In the genomic region with DNA sequence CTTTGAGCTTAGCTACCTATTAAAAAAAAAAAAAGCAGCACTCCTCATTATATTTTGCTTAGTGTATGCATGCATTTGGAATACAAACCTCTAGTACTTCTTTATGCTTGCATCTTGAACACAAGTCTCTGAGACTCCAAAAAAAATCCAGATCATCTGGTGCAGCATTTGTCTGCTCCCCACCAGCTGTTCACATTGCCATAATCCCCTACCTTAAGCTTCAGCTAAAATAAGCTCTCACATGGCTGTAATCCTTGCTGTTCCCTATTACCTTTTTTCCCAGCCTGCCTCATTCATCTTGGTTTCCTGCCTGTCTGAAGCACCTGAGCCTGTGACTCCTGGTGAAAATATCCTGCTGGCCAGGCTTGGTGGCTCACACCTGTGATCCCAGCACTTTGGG, we compare ENCODE assay signal across 28 cellular contexts. TPM values are rescaled to one million over a fixed set of nuclear protein-coding genes. Genes with fewer than 3 reads are reported as not detected.
DNase-seq lines count a peak whose midpoint lies in the region; ATAC-seq and TF ChIP-seq lines count a peak whose summit lies in the region.
"Had no signal": no experiment of that assay in that cellular context is flagged by ENCODE, and none has a peak within 500 bp of the region (broad histone marks: within the 10 kb centered on the region; RNA-seq: fewer than 3 reads in every experiment).

No MANE protein-coding gene starts in this region.

- H3K4me1 Mint-ChIP-seq in natural killer cell treated with Interleukin-12 subunit alpha and Interleukin-12 subunit beta and Interleukin-15 and Interleukin-18, amount 100 ng/mL, for 72 hours (ENCODE audit: low read depth in 2 of 2): peaks cover 14 to 17% of the 10 kb centered on the region in 2 donors
- H3K4me1 Mint-ChIP-seq in natural killer cell: peaks cover 8 to 13% of the 10 kb centered on the region in 2 donors
- H3K4me1 Mint-ChIP-seq in stimulated activated memory B cell treated with anti-CD40 and anti-IgM and Interleukin-4, amounts not matched to agents 10 μg/mL and 1 μg/mL and 100 μg/mL, for 72 hours: peaks cover 25% of the 10 kb centered on the region

- no peaks in the 10 kb centered on the region for H3K36me3 Mint-ChIP-seq in natural killer cell treated with Interleukin-12 subunit alpha and Interleukin-12 subunit beta and Interleukin-15 and Interleukin-18, amount 100 ng/mL, for 72 hours
- no peaks in the 10 kb centered on the region for H3K36me3 Mint-ChIP-seq in natural killer cell
- peaks cover 12% of the 10 kb centered on the region for H3K36me3 Mint-ChIP-seq in stimulated activated memory B cell treated with anti-CD40 and anti-IgM and Interleukin-4, amounts not matched to agents 10 μg/mL and 1 μg/mL and 100 μg/mL, for 72 hours

- ATAC-seq in natural killer cell treated with Interleukin-12 subunit alpha and Interleukin-12 subunit beta and Interleukin-15 and Interleukin-18, amount 100 ng/mL, for 72 hours: no peak
- ATAC-seq in natural killer cell (no peak), GM21515 (IDR thresholded peaks at IDR 0.05; ENCODE audit: unreplicated experiment) (no peak)
- ATAC-seq in stimulated activated memory B cell treated with anti-CD40 and anti-IgM and Interleukin-4, amounts not matched to agents 10 μg/mL and 1 μg/mL and 100 μg/mL, for 72 hours: no peak
- ATAC-seq: HepG2 had no signal

- no peaks in the 10 kb centered on the region for H3K9me3 Mint-ChIP-seq in natural killer cell treated with Interleukin-12 subunit alpha and Interleukin-12 subunit beta and Interleukin-15 and Interleukin-18, amount 100 ng/mL, for 72 hours
- H3K9me3 Mint-ChIP-seq in natural killer cell: no peaks in the 10 kb centered on the region
- H3K9me3 Mint-ChIP-seq in stimulated activated memory B cell treated with anti-CD40 and anti-IgM and Interleukin-4, amounts not matched to agents 10 μg/mL and 1 μg/mL and 100 μg/mL, for 72 hours: no peaks in the 10 kb centered on the region
- H3K9me3 Mint-ChIP-seq: CD4-positive, alpha-beta T cell had no signal

- H3K27ac Mint-ChIP-seq in natural killer cell treated with Interleukin-12 subunit alpha and Interleukin-12 subunit beta and Interleukin-15 and Interleukin-18, amount 100 ng/mL, for 72 hours: peak overlapping the region; percentile 28 to 75
- H3K27ac Mint-ChIP-seq in natural killer cell: no peak overlapping the region
- peak overlapping the region; percentile 38 for H3K27ac Mint-ChIP-seq in stimulated activated memory B cell treated with anti-CD40 and anti-IgM and Interleukin-4, amounts not matched to agents 10 μg/mL and 1 μg/mL and 100 μg/mL, for 72 hours
- H3K27ac Mint-ChIP-seq: CD4-positive, alpha-beta T cell had no signal

- H3K4me3 Mint-ChIP-seq in natural killer cell treated with Interleukin-12 subunit alpha and Interleukin-12 subunit beta and Interleukin-15 and Interleukin-18, amount 100 ng/mL, for 72 hours: no peak overlapping the region
- H3K4me3 Mint-ChIP-seq in natural killer cell: no peak overlapping the region
- no peak overlapping the region for H3K4me3 Mint-ChIP-seq in stimulated activated memory B cell treated with anti-CD40 and anti-IgM and Interleukin-4, amounts not matched to agents 10 μg/mL and 1 μg/mL and 100 μg/mL, for 72 hours
- H3K4me3 Mint-ChIP-seq: CD4-positive, alpha-beta T cell had no signal

- no peak for DNase-seq in natural killer cell treated with Interleukin-12 subunit alpha and Interleukin-12 subunit beta and Interleukin-15 and Interleukin-18, amount 100 ng/mL, for 72 hours (ENCODE audit: low spot score)
- DNase-seq in natural killer cell: no peak
- DNase-seq in NCI-H82 (lab: John Stamatoyannopoulos, UW): peak; percentile 96
- peak; percentile 46 for DNase-seq in myocyte (ENCODE audit: low read depth)
- DNase-seq in NCI-H2227 treated with DMSO at 0.1 percent for 48 hours (lab: John Stamatoyannopoulos, UW): no peak
- DNase-seq in HuH-7.5 (ENCODE audit: low spot score): no peak
- DNase-seq: 8988T; ACHN; BE2C; CD4-positive, alpha-beta T cell; DMS79 treated with DMSO at 0.1 percent for 48 hours; KBM-7; MG63; NCI-H1105 treated with DMSO at 0.1 percent for 48 hours; NCI-H146; NCI-H1930; NCI-H2107; PC-9; Right ventricle myocardium superior; RPMI8226 had no signal

- H3K27me3 Mint-ChIP-seq in natural killer cell treated with Interleukin-12 subunit alpha and Interleukin-12 subunit beta and Interleukin-15 and Interleukin-18, amount 100 ng/mL, for 72 hours: peaks cover 0 to 3% of the 10 kb centered on the region in 2 donors
- no peaks in the 10 kb centered on the region for H3K27me3 Mint-ChIP-seq in natural killer cell (ENCODE audit: low read depth in 2 of 2)
- H3K27me3 Mint-ChIP-seq in stimulated activated memory B cell treated with anti-CD40 and anti-IgM and Interleukin-4, amounts not matched to agents 10 μg/mL and 1 μg/mL and 100 μg/mL, for 72 hours: no peaks in the 10 kb centered on the region
- H3K27me3 Mint-ChIP-seq: CD4-positive, alpha-beta T cell had no signal

- TF ChIP-seq CTCF in natural killer cell (IDR thresholded peaks at IDR 0.05): no peak

- intact Hi-C loops in natural killer cell (cut with micrococcal nuclease): no loop called here

RNA-seq across cellular contexts. Expression of a gene that starts 7.5 kb away (rescaled TPM):
- 100 to 1,000 TPM in 1 of 2 donors, 10 to 100 TPM in 1; 95.4 to 153 TPM for total RNA-seq in natural killer cell treated with Interleukin-12 subunit alpha and Interleukin-12 subunit beta and Interleukin-15 and Interleukin-18, amount 100 ng/mL, for 72 hours
- total RNA-seq in natural killer cell (100 to 1,000 TPM in 2 of 3 donors, 10 to 100 TPM in 1; 87.1 to 132 (median 108) TPM), myocyte (15.0 and 17.9 TPM in 2 replicates)
- polyA plus RNA-seq in myocyte (2012): 22.1 TPM

RNA-seq across cellular contexts. Expression of a gene that starts 11.5 kb away (rescaled TPM):
- total RNA-seq in natural killer cell treated with Interleukin-12 subunit alpha and Interleukin-12 subunit beta and Interleukin-15 and Interleukin-18, amount 100 ng/mL, for 72 hours: 1 to 10 TPM in 1 of 2 donors, not detected in 1; 1.7 TPM
- total RNA-seq in natural killer cell: 1 to 10 TPM in 1 of 3 donors, under 1 TPM in 2; 0.79 to 2.5 (median 0.96) TPM
- total RNA-seq in myocyte: not detected in 2 replicates
- not detected for polyA plus RNA-seq in myocyte (2012)
- total RNA-seq: H4, HT1080, LHCN-M2, NCI-H460, PC-9, Right ventricle myocardium superior, SJSA1 had no signal

RNA-seq across cellular contexts. Expression of a gene that starts 18.2 kb away (rescaled TPM):
- 10 to 100 TPM; 38.4 to 42.5 TPM for total RNA-seq in natural killer cell treated with Interleukin-12 subunit alpha and Interleukin-12 subunit beta and Interleukin-15 and Interleukin-18, amount 100 ng/mL, for 72 hours
- 10 to 100 TPM; 53.4 to 63.4 (median 60.1) TPM for total RNA-seq in natural killer cell
- total RNA-seq in myocyte: 36.6 and 41.5 TPM in 2 replicates
- polyA plus RNA-seq in myocyte (2012): 15.0 TPM

RNA-seq across cellular contexts. Expression of a gene that starts 31.3 kb away (rescaled TPM):
- total RNA-seq in natural killer cell treated with Interleukin-12 subunit alpha and Interleukin-12 subunit beta and Interleukin-15 and Interleukin-18, amount 100 ng/mL, for 72 hours: 10 to 100 TPM; 30.1 to 41.3 TPM
- total RNA-seq in natural killer cell: 10 to 100 TPM; 36.0 to 44.3 (median 36.9) TPM
- 37.6 and 45.2 TPM in 2 replicates for total RNA-seq in myocyte
- 53.1 TPM for polyA plus RNA-seq in myocyte (2012)

RNA-seq across cellular contexts. Expression of a gene that starts 41.6 kb away (rescaled TPM):
- total RNA-seq in natural killer cell treated with Interleukin-12 subunit alpha and Interleukin-12 subunit beta and Interleukin-15 and Interleukin-18, amount 100 ng/mL, for 72 hours: 100 to 1,000 TPM in 1 of 2 donors, 10 to 100 TPM in 1; 56.3 to 108 TPM
- total RNA-seq in natural killer cell: 100 to 1,000 TPM; 130 to 148 (median 147) TPM
- 0.68 and 1.8 TPM in 2 replicates for total RNA-seq in myocyte
- 2.4 TPM for polyA plus RNA-seq in myocyte (2012)

Comparison
In these comparisons a context has a peak if more than half of its experiments do, and no peak if none do; other contexts are left out.
1. H3K27ac Mint-ChIP-seq: peak in natural killer cell treated with Interleukin-12 subunit alpha and Interleukin-12 subunit beta and Interleukin-15 and Interleukin-18, amount 100 ng/mL, for 72 hours (2 of 2) and stimulated activated memory B cell treated with anti-CD40 and anti-IgM and Interleukin-4, amounts not matched to agents 10 μg/mL and 1 μg/mL and 100 μg/mL, for 72 hours (single experiment); none in natural killer cell (0 of 2).
2. DNase-seq: peak in NCI-H82 (single experiment) and myocyte (single experiment); none in natural killer cell treated with Interleukin-12 subunit alpha and Interleukin-12 subunit beta and Interleukin-15 and Interleukin-18, amount 100 ng/mL, for 72 hours (single experiment), natural killer cell (single experiment), NCI-H2227 treated with DMSO at 0.1 percent for 48 hours (single experiment) and HuH-7.5 (single experiment).